In the genomic region with DNA sequence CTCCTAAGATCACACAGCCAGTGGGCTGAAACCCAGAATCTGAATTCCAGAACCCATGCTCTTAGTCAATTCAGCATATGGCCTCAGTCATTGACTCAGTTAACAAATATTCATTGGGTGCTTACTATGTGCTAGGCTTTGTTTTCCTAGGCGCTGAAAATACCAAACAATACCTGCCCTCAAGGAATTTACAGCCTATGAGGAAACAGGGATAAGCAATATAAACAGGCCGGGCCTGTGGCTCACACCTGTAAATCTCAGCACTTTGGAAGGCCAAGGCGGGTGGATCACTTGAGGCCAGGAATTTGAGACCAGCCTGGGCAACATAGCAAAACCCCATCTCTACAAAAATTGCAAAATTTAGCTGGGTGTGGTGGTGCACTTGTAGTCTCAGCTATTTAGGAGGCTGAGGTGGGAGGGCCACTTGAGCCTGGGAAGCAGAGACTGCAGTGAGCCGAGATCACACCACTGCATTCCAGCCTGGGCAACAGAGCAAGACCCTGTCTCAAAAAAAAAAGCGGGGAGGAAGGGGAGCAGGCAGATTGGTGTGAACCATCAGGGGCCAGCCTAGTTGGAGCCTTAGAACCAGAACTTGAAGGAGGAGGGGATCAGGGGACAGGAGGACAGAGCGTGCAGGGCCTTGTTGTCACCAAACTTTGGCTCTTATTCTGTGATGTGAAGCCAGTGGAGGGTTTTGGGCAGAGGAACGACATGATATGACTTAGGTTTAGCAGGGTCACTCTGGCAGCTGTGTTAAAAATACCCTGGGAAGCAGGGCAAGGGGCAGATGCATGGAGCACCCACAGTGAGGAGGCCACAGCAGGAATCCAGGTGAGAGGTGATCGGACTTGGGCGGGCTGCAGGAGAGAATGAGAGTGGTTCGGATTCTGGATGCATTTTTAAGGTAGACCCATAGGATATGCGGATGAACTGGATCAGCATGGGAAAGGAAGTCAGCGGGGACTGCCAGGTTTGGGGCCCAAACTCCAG, we compare ENCODE assay signal across 11 cellular contexts. TPM values are rescaled to one million over a fixed set of nuclear protein-coding genes. Genes with fewer than 3 reads are reported as not detected.
DNase-seq lines count a peak whose midpoint lies in the region; ATAC-seq and TF ChIP-seq lines count a peak whose summit lies in the region.
"Had no signal": no experiment of that assay in that cellular context is flagged by ENCODE, and none has a peak within 500 bp of the region (broad histone marks: within the 10 kb centered on the region; RNA-seq: fewer than 3 reads in every experiment).

No MANE protein-coding gene starts in this region.

- ATAC-seq in right cardiac atrium: no peak

- H3K36me3 Mint-ChIP-seq in CD4-positive, alpha-beta memory T cell: no peaks in the 10 kb centered on the region
- H3K36me3 Mint-ChIP-seq in activated CD4-positive, alpha-beta memory T cell treated with anti-CD3 and anti-CD28 coated beads for 36 hours: no peaks in the 10 kb centered on the region
- H3K36me3 Mint-ChIP-seq: memory B cell had no signal

- no peaks in the 10 kb centered on the region for H3K9me3 Mint-ChIP-seq in CD4-positive, alpha-beta memory T cell
- H3K9me3 Mint-ChIP-seq in activated CD4-positive, alpha-beta memory T cell treated with anti-CD3 and anti-CD28 coated beads for 36 hours: no peaks in the 10 kb centered on the region
- H3K9me3 Mint-ChIP-seq: memory B cell had no signal

- peaks cover 0 to 5% (median 0%) of the 10 kb centered on the region in 11 experiments; a peak in 1 of 22 replicates for H4K20me1 ChIP-seq in BLaER1 treated with 17β-estradiol and CSF1 and Interleukin-3, amounts not matched to agents 10 nM and 100 nM

- H2BK5ac ChIP-seq in trophoblast cell (ENCODE audit: low read depth, low read length, poor library complexity): peak overlapping the region; percentile 24

- intact Hi-C loops in ascending aorta (cut with DNase I) (loop anchor here (10.0 kb wide), 2 partner anchors 363 to 483 kb away; no protein-coding TSS in a partner anchor), right cardiac atrium (cut with DNase I) (no loop called here)
- intact Hi-C loops in CD4-positive, alpha-beta memory T cell (cut with micrococcal nuclease): no loop called here
- intact Hi-C loops in activated CD4-positive, alpha-beta memory T cell treated with anti-CD3 and anti-CD28 coated beads for 36 hours (cut with micrococcal nuclease): no loop called here

- CTCF ChIA-PET in CD4-positive, alpha-beta memory T cell (lab: Charles Lee; ENCODE audit: partially characterized antibody): no interaction called here
- CTCF ChIA-PET in activated CD4-positive, alpha-beta memory T cell treated with anti-CD3 and anti-CD28 coated beads for 36 hours (lab: Charles Lee): no interaction called here

- H3K9ac ChIP-seq in BLaER1 treated with 17β-estradiol and CSF1 and Interleukin-3, amounts not matched to agents 10 nM and 100 nM: no peak overlapping the region
- H3K9ac ChIP-seq in trophoblast cell (ENCODE audit: low read length): no peak overlapping the region

- H3K4me3 Mint-ChIP-seq in CD4-positive, alpha-beta memory T cell: no peak overlapping the region
- no peak overlapping the region for H3K4me3 Mint-ChIP-seq in activated CD4-positive, alpha-beta memory T cell treated with anti-CD3 and anti-CD28 coated beads for 36 hours
- H3K4me3 Mint-ChIP-seq: memory B cell had no signal

- H3K9me3 ChIP-seq in BLaER1 treated with 17β-estradiol and CSF1 and Interleukin-3, amounts not matched to agents 10 nM and 100 nM (replicated peaks in 1 of 11): no peaks in the 10 kb centered on the region
- H3K9me3 ChIP-seq in ascending aorta: no peaks in the 10 kb centered on the region
- no peaks in the 10 kb centered on the region for H3K9me3 ChIP-seq in right cardiac atrium (ENCODE audit: control insufficient read depth, low read length)
- peaks cover 2% of the 10 kb centered on the region for H3K9me3 ChIP-seq in trophoblast cell (ENCODE audit: insufficient read depth, low read depth, low read length)
- H3K9me3 ChIP-seq in CD4-positive, alpha-beta memory T cell (ENCODE audit: control insufficient read depth in 1 of 2, low read length in 2 of 2): no peaks in the 10 kb centered on the region

- H4K91ac ChIP-seq in trophoblast cell (ENCODE audit: low read depth, low read length): peak overlapping the region; percentile 22

- no peak for TF ChIP-seq CTCF in ascending aorta (IDR thresholded peaks at IDR 0.05)

- peaks cover 33 to 91% (median 78%) of the 10 kb centered on the region in 10 experiments for H3K4me1 ChIP-seq in BLaER1 treated with 17β-estradiol and CSF1 and Interleukin-3, amounts not matched to agents 10 nM and 100 nM
- H3K4me1 ChIP-seq in ascending aorta (peaks cover 40 to 60% of the 10 kb centered on the region in 2 donors), right cardiac atrium (ENCODE audit: control insufficient read depth, insufficient read depth, low read length) (peaks cover 21% of the 10 kb centered on the region), trophoblast cell (ENCODE audit: control insufficient read depth in 1 of 2, insufficient read depth in 2 of 2, low read length in 2 of 2) (peaks cover 38 to 48% of the 10 kb centered on the region in 2 experiments)
- no peaks in the 10 kb centered on the region for H3K4me1 ChIP-seq in CD4-positive, alpha-beta memory T cell (ENCODE audit: insufficient read depth, low read length)

- POLR2A ChIA-PET in CD4-positive, alpha-beta memory T cell (lab: Charles Lee; ENCODE audit: partially characterized antibody): no interaction called here
- POLR2A ChIA-PET in activated CD4-positive, alpha-beta memory T cell treated with anti-CD3 and anti-CD28 coated beads for 36 hours (lab: Charles Lee): no interaction called here

- peak overlapping the region in 8 of 11 experiments; percentile 70 to 98 (median 82); a peak in 11 of 22 replicates for H3K4me2 ChIP-seq in BLaER1 treated with 17β-estradiol and CSF1 and Interleukin-3, amounts not matched to agents 10 nM and 100 nM
- H3K4me2 ChIP-seq in trophoblast cell (ENCODE audit: low read length): no peak overlapping the region

- H3K14ac ChIP-seq in trophoblast cell (ENCODE audit: low read length): no peak overlapping the region

- H2AK5ac ChIP-seq in trophoblast cell (ENCODE audit: low read length): no peak overlapping the region

- DNase-seq in ascending aorta (ENCODE audit: low spot score in 2 of 2) (no peak), right cardiac atrium (no peak), trophoblast cell (peak; percentile 92 to 98), NCI-H1930 (lab: John Stamatoyannopoulos, UW) (no peak)
- no peak for DNase-seq in CD4-positive, alpha-beta memory T cell
- no peak for DNase-seq in activated CD4-positive, alpha-beta memory T cell treated with anti-CD3 and anti-CD28 coated beads for 36 hours
- DNase-seq in stimulated activated CD4-positive, alpha-beta T cell treated with anti-CD3 and anti-CD28 coated beads, Interleukin-2, amount 100 ng/mL, for 48 hours: no peak
- DNase-seq: NCI-H2081 treated with DMSO at 0.1 percent for 48 hours had no signal

- peaks cover 32% of the 10 kb centered on the region for H3K79me1 ChIP-seq in trophoblast cell (ENCODE audit: low read length)

- no peak overlapping the region for H3K27ac ChIP-seq in BLaER1 treated with 17β-estradiol and CSF1 and Interleukin-3, amounts not matched to agents 10 nM and 100 nM
- H3K27ac ChIP-seq in ascending aorta (peak overlapping the region; percentile 93 to 97), right cardiac atrium (ENCODE audit: low read length) (peak overlapping the region; percentile 80), trophoblast cell (ENCODE audit: low read depth, low read length) (peak overlapping the region; percentile 63)
- H3K27ac ChIP-seq in CD4-positive, alpha-beta memory T cell (ENCODE audit: low read depth, low read length): no peak overlapping the region

- H3K4me3 ChIP-seq in BLaER1 treated with 17β-estradiol and CSF1 and Interleukin-3, amounts not matched to agents 10 nM and 100 nM: no peak overlapping the region
- H3K4me3 ChIP-seq in ascending aorta: peak overlapping the region; percentile 22 to 89
- H3K4me3 ChIP-seq in right cardiac atrium (ENCODE audit: low read length): no peak overlapping the region
- H3K4me3 ChIP-seq in trophoblast cell (ENCODE audit: low read depth, low read length): no peak overlapping the region
- no peak overlapping the region for H3K4me3 ChIP-seq in CD4-positive, alpha-beta memory T cell (ENCODE audit: low read length in 2 of 2)

- H3K4ac ChIP-seq in trophoblast cell (ENCODE audit: low read depth, low read length): no peak overlapping the region

- peaks cover 0 to 7% of the 10 kb centered on the region in 2 donors for H3K27me3 Mint-ChIP-seq in CD4-positive, alpha-beta memory T cell
- H3K27me3 Mint-ChIP-seq in activated CD4-positive, alpha-beta memory T cell treated with anti-CD3 and anti-CD28 coated beads for 36 hours: peaks cover 4% of the 10 kb centered on the region

- H3K27ac Mint-ChIP-seq in CD4-positive, alpha-beta memory T cell: no peak overlapping the region
- no peak overlapping the region for H3K27ac Mint-ChIP-seq in activated CD4-positive, alpha-beta memory T cell treated with anti-CD3 and anti-CD28 coated beads for 36 hours
- H3K27ac Mint-ChIP-seq: memory B cell had no signal

- peak overlapping the region; percentile 31 for H4K8ac ChIP-seq in trophoblast cell (ENCODE audit: low read depth, low read length)

- peaks cover 0 to 11% (median 6%) of the 10 kb centered on the region in 11 experiments; a peak in 12 of 22 replicates for H3K27me3 ChIP-seq in BLaER1 treated with 17β-estradiol and CSF1 and Interleukin-3, amounts not matched to agents 10 nM and 100 nM
- no peaks in the 10 kb centered on the region for H3K27me3 ChIP-seq in ascending aorta
- H3K27me3 ChIP-seq in right cardiac atrium (ENCODE audit: control insufficient read depth, insufficient read depth): no peaks in the 10 kb centered on the region
- H3K27me3 ChIP-seq in trophoblast cell (ENCODE audit: insufficient read depth, low read length): no peaks in the 10 kb centered on the region
- no peaks in the 10 kb centered on the region for H3K27me3 ChIP-seq in CD4-positive, alpha-beta memory T cell (ENCODE audit: insufficient read depth, low read length)

- H3K4me1 Mint-ChIP-seq in CD4-positive, alpha-beta memory T cell: peaks cover 0 to 4% (median 0%) of the 10 kb centered on the region in 4 donors
- H3K4me1 Mint-ChIP-seq in activated CD4-positive, alpha-beta memory T cell treated with anti-CD3 and anti-CD28 coated beads for 36 hours (ENCODE audit: low read depth): no peaks in the 10 kb centered on the region
- H3K4me1 Mint-ChIP-seq: memory B cell had no signal

- no peak overlapping the region for H2AFZ ChIP-seq in trophoblast cell (ENCODE audit: insufficient read depth, low read length, poor library complexity)

- H2BK120ac ChIP-seq in trophoblast cell (ENCODE audit: insufficient read depth, low read length, poor library complexity): no peak overlapping the region

- H3K23ac ChIP-seq in trophoblast cell (ENCODE audit: low read length): no peak overlapping the region

- H3K79me2 ChIP-seq in trophoblast cell (ENCODE audit: control insufficient read depth, insufficient read depth, low read length, poor library complexity): peaks cover 20% of the 10 kb centered on the region

- no peaks in the 10 kb centered on the region for H3K36me3 ChIP-seq in BLaER1 treated with 17β-estradiol and CSF1 and Interleukin-3, amounts not matched to agents 10 nM and 100 nM
- H3K36me3 ChIP-seq in ascending aorta: peaks cover 37 to 54% of the 10 kb centered on the region in 2 donors
- H3K36me3 ChIP-seq in trophoblast cell (ENCODE audit: control insufficient read depth in 1 of 2, insufficient read depth in 2 of 2, low read length in 2 of 2): peaks cover 58 to 60% of the 10 kb centered on the region in 2 experiments
- H3K36me3 ChIP-seq in CD4-positive, alpha-beta memory T cell (ENCODE audit: insufficient read depth, low read length): no peaks in the 10 kb centered on the region

- peak overlapping the region; percentile 1 for H2BK12ac ChIP-seq in trophoblast cell (ENCODE audit: low read length)

- peak overlapping the region; percentile 7 for H3K18ac ChIP-seq in trophoblast cell (ENCODE audit: low read length)

- WGBS in right cardiac atrium: 70% methylated on average over 12 of the region's 12 CpGs
- no CpG with 5 or more reads among the region's 12 CpGs for WGBS in trophoblast cell (ENCODE audit: extremely low coverage, insufficient coverage, insufficient read length)

- no peak overlapping the region for H4K12ac ChIP-seq in trophoblast cell (ENCODE audit: low read depth, low read length)

RNA-seq across cellular contexts. Expression of a gene that starts 5.8 kb away (rescaled TPM):
- total RNA-seq in ascending aorta (1,807 TPM), right cardiac atrium (100 to 1,000 TPM in 3 of 4 donors, 10 to 100 TPM in 1; 94.7 to 141 (median 122) TPM)
- polyA plus RNA-seq in right cardiac atrium: 186 TPM
- 434 and 470 TPM in 2 replicates for polyA plus RNA-seq in trophoblast cell (2013)
- not detected for total RNA-seq in CD4-positive, alpha-beta memory T cell
- polyA plus RNA-seq in CD4-positive, alpha-beta memory T cell: not detected
- not detected for total RNA-seq in activated CD4-positive, alpha-beta memory T cell treated with anti-CD3 and anti-CD28 coated beads for 36 hours

RNA-seq across cellular contexts. Expression of a gene that starts 35.4 kb away (rescaled TPM):
- total RNA-seq in ascending aorta (not detected), right cardiac atrium (under 1 TPM in 2 of 4 donors, not detected in 2; 0.14 to 0.37 TPM)
- polyA plus RNA-seq in right cardiac atrium: 0.18 TPM
- polyA plus RNA-seq in trophoblast cell (2013): 1.4 and 1.5 TPM in 2 replicates
- not detected for total RNA-seq in CD4-positive, alpha-beta memory T cell
- not detected for polyA plus RNA-seq in CD4-positive, alpha-beta memory T cell
- not detected for total RNA-seq in activated CD4-positive, alpha-beta memory T cell treated with anti-CD3 and anti-CD28 coated beads for 36 hours
- total RNA-seq: OCI-LY7 had no signal

Comparison
In these comparisons a context has a peak if more than half of its experiments do, and no peak if none do; other contexts are left out.
1. H3K27ac ChIP-seq: peak in ascending aorta (2 of 2), right cardiac atrium (single experiment) and trophoblast cell (single experiment); none in BLaER1 treated with 17β-estradiol and CSF1 and Interleukin-3, amounts not matched to agents 10 nM and 100 nM (0 of 11) and CD4-positive, alpha-beta memory T cell (single experiment).
2. H3K4me3 ChIP-seq: peak in ascending aorta (2 of 2); none in BLaER1 treated with 17β-estradiol and CSF1 and Interleukin-3, amounts not matched to agents 10 nM and 100 nM (0 of 10), right cardiac atrium (single experiment), trophoblast cell (single experiment) and CD4-positive, alpha-beta memory T cell (0 of 2).
3. DNase-seq: peak in trophoblast cell (2 of 2); none in ascending aorta (0 of 2), right cardiac atrium (0 of 3), CD4-positive, alpha-beta memory T cell (0 of 5), activated CD4-positive, alpha-beta memory T cell treated with anti-CD3 and anti-CD28 coated beads for 36 hours (single experiment), stimulated activated CD4-positive, alpha-beta T cell treated with anti-CD3 and anti-CD28 coated beads, Interleukin-2, amount 100 ng/mL, for 48 hours (0 of 2) and NCI-H1930 (0 of 2).
4. RNA of a gene that starts 5.8 kb away (total RNA-seq): 1,807 TPM in ascending aorta (single experiment) and 94.7 to 141 TPM in right cardiac atrium; not detected in CD4-positive, alpha-beta memory T cell and not detected in activated CD4-positive, alpha-beta memory T cell treated with anti-CD3 and anti-CD28 coated beads for 36 hours; every median in the first group is over 10 times any median in the second.